8 cellular contexts compared by ENCODE assay signal in genomic region chr19:56476671-56477428, GRCh38. TPM values are rescaled to one million over a fixed set of nuclear protein-coding genes. Genes with fewer than 3 reads are reported as not detected.
A peak's percentile ranks its signal among the peaks of the same experiment; 100 is the strongest.
DNase-seq lines count a peak whose midpoint lies in the region; ATAC-seq and TF ChIP-seq lines count a peak whose summit lies in the region.

ZNF667 (minus strand) TSS chr19:56477345; CDS start chr19:56462370, 14,975 bp downstream.

- H3K4me3 Mint-ChIP-seq in HFFc6 (peak within 1 kb of the TSS; percentile 91), naive B cell (peak within 1 kb of the TSS; percentile 93 to 100 (median 98))
- H3K4me3 Mint-ChIP-seq in activated CD4-positive, alpha-beta T cell treated with anti-CD3 and anti-CD28 coated beads, Interleukin-2, amount 10 ng/mL, durations not matched to agents 7 days and 5 days: peak within 1 kb of the TSS; percentile 88

- H3K27ac ChIP-seq in epithelial cell of prostate: peak within 1 kb of the TSS; percentile 58

- ATAC-seq in naive B cell (ENCODE audit: low read depth in 2 of 2) (peak; percentile 46 to 55), HG03196 (IDR thresholded peaks at IDR 0.05; ENCODE audit: unreplicated experiment) (no peak)

- H3K9me3 Mint-ChIP-seq in HFFc6 (peaks cover 79% of the 10 kb centered on the region), naive B cell (peaks cover 13 to 48% (median 30%) of the 10 kb centered on the region in 7 donors)
- peaks cover 66% of the 10 kb centered on the region for H3K9me3 Mint-ChIP-seq in activated CD4-positive, alpha-beta T cell treated with anti-CD3 and anti-CD28 coated beads, Interleukin-2, amount 10 ng/mL, durations not matched to agents 7 days and 5 days

- H3K4me1 Mint-ChIP-seq in HFFc6 (ENCODE audit: low read depth): no peaks in the 10 kb centered on the region; the same call in 1 of the 2 replicates
- H3K4me1 Mint-ChIP-seq in activated CD4-positive, alpha-beta T cell treated with anti-CD3 and anti-CD28 coated beads, Interleukin-2, amount 10 ng/mL, durations not matched to agents 7 days and 5 days: peaks cover 17% of the 10 kb centered on the region
- peaks cover 37 to 55% (median 40%) of the 10 kb centered on the region in 3 donors for H3K4me1 Mint-ChIP-seq in naive B cell

- H3K27ac Mint-ChIP-seq in HFFc6: peak within 1 kb of the TSS; percentile 98
- peak within 1 kb of the TSS; percentile 93 for H3K27ac Mint-ChIP-seq in activated CD4-positive, alpha-beta T cell treated with anti-CD3 and anti-CD28 coated beads, Interleukin-2, amount 10 ng/mL, durations not matched to agents 7 days and 5 days
- H3K27ac Mint-ChIP-seq in naive B cell: peak within 1 kb of the TSS; percentile 95 to 100 (median 100)

- H3K27me3 Mint-ChIP-seq in HFFc6 (ENCODE audit: insufficient read depth): peaks cover 2% of the 10 kb centered on the region
- peaks cover 3% of the 10 kb centered on the region for H3K27me3 Mint-ChIP-seq in activated CD4-positive, alpha-beta T cell treated with anti-CD3 and anti-CD28 coated beads, Interleukin-2, amount 10 ng/mL, durations not matched to agents 7 days and 5 days
- peaks cover 0 to 9% (median 0%) of the 10 kb centered on the region in 3 donors for H3K27me3 Mint-ChIP-seq in naive B cell

- CTCF ChIA-PET in activated CD4-positive, alpha-beta T cell treated with anti-CD3 and anti-CD28 coated beads, Interleukin-2, amount 10 ng/mL, durations not matched to agents 7 days and 5 days (lab: Charles Lee): no interaction called here

- no peak for TF ChIP-seq CTCF in HFFc6 (IDR thresholded peaks at IDR 0.05)

- H3K36me3 Mint-ChIP-seq in HFFc6 (ENCODE audit: low read depth) (peaks cover 18% of the 10 kb centered on the region), naive B cell (peaks cover 19 to 40% of the 10 kb centered on the region in 2 donors)
- peaks cover 17% of the 10 kb centered on the region for H3K36me3 Mint-ChIP-seq in activated CD4-positive, alpha-beta T cell treated with anti-CD3 and anti-CD28 coated beads, Interleukin-2, amount 10 ng/mL, durations not matched to agents 7 days and 5 days (ENCODE audit: low read depth)

- peak; percentile 72 for DNase-seq in HFFc6
- DNase-seq in activated CD4-positive, alpha-beta T cell treated with anti-CD3 and anti-CD28 coated beads, Interleukin-2, amount 10 ng/mL, durations not matched to agents 7 days and 5 days: peak; percentile 39
- DNase-seq in epithelial cell of prostate (ENCODE audit: low read depth, low spot score): peak; percentile 26
- DNase-seq in naive B cell: peak; percentile 72
- peak; percentile 44 for DNase-seq in superior temporal gyrus (ENCODE audit: extremely low spot score)
- DNase-seq in SHP77 (lab: John Stamatoyannopoulos, UW): no peak
- DNase-seq in AML-193 (lab: John Stamatoyannopoulos, UW): no peak

- POLR2A ChIA-PET in activated CD4-positive, alpha-beta T cell treated with anti-CD3 and anti-CD28 coated beads, Interleukin-2, amount 10 ng/mL, durations not matched to agents 7 days and 5 days (lab: Charles Lee): interaction anchor here (0.6 kb wide), 1 partner anchor 1663 kb away, joined by 4 read pairs; no protein-coding TSS in a partner anchor

RNA-seq across cellular contexts. Expression of gene ZNF667, which starts in this region (rescaled TPM):
- 1 to 10 TPM in 2 of 6 experiments, under 1 TPM in 4; 0.13 to 2.2 (median 0.49) TPM for total RNA-seq in HFFc6 (2021; fragmentation: NEBNext Ultra II Directional; extraction: Animal tissue kit (Norgen Biotek cat#: 25700))
- total RNA-seq in activated CD4-positive, alpha-beta T cell treated with anti-CD3 and anti-CD28 coated beads, Interleukin-2, amount 10 ng/mL, durations not matched to agents 7 days and 5 days: 1 to 10 TPM in 1 of 2 experiments, under 1 TPM in 1; 1.00 to 1.0 TPM
- polyA plus RNA-seq in naive B cell (ENCODE audit: low read depth in 6 of 6): 10 to 100 TPM in 3 of 6 donors, 1 to 10 TPM in 3; 5.5 to 13.4 (median 9.7) TPM

Comparison
In these comparisons a context has a peak if more than half of its experiments do, and no peak if none do; other contexts are left out.
1. DNase-seq: peak in HFFc6 (single experiment), activated CD4-positive, alpha-beta T cell treated with anti-CD3 and anti-CD28 coated beads, Interleukin-2, amount 10 ng/mL, durations not matched to agents 7 days and 5 days (single experiment), epithelial cell of prostate (single experiment), naive B cell (single experiment) and superior temporal gyrus (single experiment); none in SHP77 (0 of 2) and AML-193 (0 of 2).
2. Peak in every context shown above with its lines, with median percentiles within 50 percentile points of each other: H3K27ac Mint-ChIP-seq and H3K4me3 Mint-ChIP-seq.